Comparison of ENCODE assay signal across 7 cellular contexts in genomic region chr15:77543159-77543882, GRCh38.
DNase-seq lines count a peak whose midpoint lies in the region; ATAC-seq and TF ChIP-seq lines count a peak whose summit lies in the region.

No MANE protein-coding gene starts in this region.

- DNase-seq in GM13977 (ENCODE audit: low spot score) (peak; percentile 90), NCI-H446 (lab: John Stamatoyannopoulos, UW) (peak; percentile 67 to 92), cerebellum (ENCODE audit: low spot score) (peak; percentile 91), left colon (peak; percentile 74 to 92)
- peak; percentile 61 for DNase-seq in activated CD4-positive, alpha-beta T cell treated with anti-CD3 and anti-CD28 coated beads for 1 hour
- peak; percentile 16 to 64 for DNase-seq in stimulated activated CD4-positive, alpha-beta T cell treated with anti-CD3 and anti-CD28 coated beads, Interleukin-1b, Interleukin-23, amount 100 ng/mL, for 1 hour (ENCODE audit: low read depth in 2 of 2)

- TF ChIP-seq CTCF in GM13977 (IDR thresholded peaks at IDR 0.05; ENCODE audit: extremely low read depth, insufficient read depth, missing control alignments), result peak; percentile 85

- intact Hi-C loops in left colon (cut with DNase I, micrococcal nuclease), result loop anchor here in 1 of 2 donors (5.0 to 10.0 kb wide), 2 partner anchors 426 to 519 kb away; no protein-coding TSS in a partner anchor

- in situ Hi-C loops in GM13977 (cut with MboI; ENCODE audit: low pct_unique_long_range_greater_than_20kb, low sequenced_read_pairs, unreplicated experiment), result loop anchor here (10.0 kb wide), 1 partner anchor 429 kb away; no protein-coding TSS in a partner anchor

- ATAC-seq in HG03095 (IDR thresholded peaks at IDR 0.05; ENCODE audit: unreplicated experiment) (peak; percentile 56), left colon (peak; percentile 82)

Comparison
In these comparisons a context has a peak if more than half of its experiments do, and no peak if none do; other contexts are left out.
1. Peak in every context shown above with its lines: DNase-seq and ATAC-seq.
2. DNase-seq: peak in every context shown above with its lines; median percentile 91 in cerebellum; 90 in GM13977; 83 in left colon; 80 in NCI-H446; 61 in activated CD4-positive, alpha-beta T cell treated with anti-CD3 and anti-CD28 coated beads for 1 hour; 40 in stimulated activated CD4-positive, alpha-beta T cell treated with anti-CD3 and anti-CD28 coated beads, Interleukin-1b, Interleukin-23, amount 100 ng/mL, for 1 hour.